Comparison of ENCODE assay signal across 22 cellular contexts in the genomic region with DNA sequence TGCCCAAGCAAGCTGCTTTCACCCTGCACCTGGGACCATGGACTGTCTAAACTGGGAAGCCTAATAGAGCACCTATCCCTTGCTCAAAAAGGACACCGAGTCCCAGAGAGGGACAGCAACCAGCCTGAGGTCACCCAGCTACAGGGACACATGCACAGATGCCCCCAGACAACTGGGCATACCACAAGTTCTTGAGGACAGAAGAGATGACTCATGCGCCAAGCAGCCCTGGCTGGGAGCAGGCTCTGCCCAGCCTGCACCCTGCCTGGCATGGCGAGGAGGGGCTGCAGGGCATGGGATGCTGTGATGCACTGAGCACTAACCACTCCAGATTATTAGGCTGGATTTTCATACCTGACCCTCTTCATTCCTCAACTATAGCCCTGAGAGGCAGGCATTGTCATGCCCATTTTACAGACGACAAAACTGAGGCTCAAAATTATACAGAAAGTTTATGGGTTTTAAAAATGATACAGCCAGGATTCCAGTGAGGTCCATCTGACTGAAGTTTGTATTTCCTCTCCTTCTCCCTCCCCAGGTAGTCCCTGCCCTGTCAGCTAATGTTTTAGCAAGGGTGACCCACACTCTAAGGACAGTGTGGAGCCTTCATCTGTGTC.
A peak's percentile ranks its signal among the peaks of the same experiment; 100 is the strongest.
DNase-seq lines count a peak whose midpoint lies in the region; ATAC-seq, FAIRE-seq and TF ChIP-seq lines count a peak whose summit lies in the region.
"Had no signal": no experiment of that assay in that cellular context is flagged by ENCODE, and none has a peak within 500 bp of the region (broad histone marks: within the 10 kb centered on the region; RNA-seq: fewer than 3 reads in every experiment).

No MANE protein-coding gene starts in this region.

- BruUV-seq in PC-3 (replicated peaks; lab: Mats Ljungman, UMichigan), result no TSS peak

- no peaks in the 10 kb centered on the region for H3K9me3 ChIP-seq in PC-3 (ENCODE audit: low read length)
- H3K9me3 ChIP-seq: neutrophil had no signal

- H4K20me1 ChIP-seq in PC-3 (ENCODE audit: low read length), result no peaks in the 10 kb centered on the region

- intact Hi-C loops in PC-3 (cut with micrococcal nuclease) (no loop called here), sciatic nerve (cut with DNase I) (no loop called here)

- no peaks in the 10 kb centered on the region for H3F3A ChIP-seq in PC-3 (ENCODE audit: low read length, unreplicated experiment)

- no peak overlapping the region for H2AFZ ChIP-seq in PC-3 (ENCODE audit: low read length)

- no peak overlapping the region for H3K4me3 ChIP-seq in PC-3 (ENCODE audit: low read length)

- ATAC-seq in PC-3, result peak; percentile 69
- ATAC-seq in sciatic nerve, result no peak
- ATAC-seq: activated naive CD4-positive, alpha-beta T cell treated with anti-CD3 and anti-CD28 coated beads, Interleukin-2, amount 50 U/mL, for 72 hours; right cardiac atrium; Right ventricle myocardium inferior; stimulated activated naive CD8-positive, alpha-beta T cell treated with anti-CD3 and anti-CD28 coated beads, Interleukin-15, amount 100 ng/mL, for 72 hours had no signal

- H3K27ac ChIP-seq in PC-3 (ENCODE audit: low read length), result no peak overlapping the region
- H3K27ac ChIP-seq: neutrophil, VCaP had no signal

- no peak for TF ChIP-seq CTCF in PC-3 (conservative IDR thresholded peaks at IDR 0.05; ENCODE audit: low read depth, low read length)

- DNase-seq in EH (ENCODE audit: low read depth), result peak; percentile 66
- peak; percentile 96 for DNase-seq in PC-3
- DNase-seq in islet precursor cell, result peak; percentile 55
- DNase-seq in sciatic nerve (ENCODE audit: low spot score), result peak; percentile 35
- no peak for DNase-seq in NCI-H2081 treated with DMSO at 0.1 percent for 48 hours (lab: John Stamatoyannopoulos, UW)
- DNase-seq in activated CD4-positive, alpha-beta T cell treated with anti-CD3 and anti-CD28 coated beads, Interleukin-2, amount 50 U/mL, for 4 hours, result no peak
- no peak for DNase-seq in frontal cortex (ENCODE audit: low spot score in 2 of 2)
- DNase-seq in HuH-7 (ENCODE audit: low spot score), result no peak
- DNase-seq: activated CD4-positive, alpha-beta memory T cell treated with anti-CD3 and anti-CD28 coated beads for 36 hours; activated T-cell treated with anti-CD3 and anti-CD28 coated beads, Interleukin-2, amount 50 U/mL, for 48 hours; NCI-H1694; NCI-H446 treated with DMSO at 0.1 percent for 48 hours; stimulated activated CD4-positive, alpha-beta T cell treated with anti-CD3 and anti-CD28 coated beads, Interleukin-2, amount 100 ng/mL, for 24 hours; stimulated activated naive CD8-positive, alpha-beta T cell treated with anti-CD3 and anti-CD28 coated beads, Interleukin-15, amount 100 ng/mL, for 72 hours had no signal

- no peak overlapping the region for H3K9ac ChIP-seq in PC-3 (ENCODE audit: low read length)

- CTCF ChIA-PET in PC-3 (lab: Charles Lee), result no interaction called here

- POLR2A ChIA-PET in PC-3 (lab: Charles Lee; ENCODE audit: unreplicated experiment), result interaction anchor here (0.8 kb wide), 1 partner anchor 186 kb away, joined by 3 read pairs; no protein-coding TSS in a partner anchor

- H3K36me3 ChIP-seq in PC-3 (ENCODE audit: low read depth, low read length), result no peaks in the 10 kb centered on the region
- H3K36me3 ChIP-seq: neutrophil had no signal

- H3K4me2 ChIP-seq in PC-3 (ENCODE audit: low read length), result peak overlapping the region; percentile 7

- H3K27me3 ChIP-seq in PC-3 (ENCODE audit: low read length), result peaks cover 16% of the 10 kb centered on the region; the same call in 1 of the 2 replicates
- H3K27me3 ChIP-seq: neutrophil had no signal

- FAIRE-seq in frontal cortex (lab: Jason Lieb, UNC), result no peak
- FAIRE-seq: colon, endometrium, G401.6 had no signal

- H3K9me2 ChIP-seq in PC-3 (replicated peaks; ENCODE audit: low read length), result no peaks in the 10 kb centered on the region

- H3K79me2 ChIP-seq in PC-3 (ENCODE audit: low read length), result no peaks in the 10 kb centered on the region

- peaks cover 20% of the 10 kb centered on the region for H3K4me1 ChIP-seq in PC-3 (ENCODE audit: insufficient read depth, low read length)

Comparison
In these comparisons a context has a peak if more than half of its experiments do, and no peak if none do; other contexts are left out.
1. DNase-seq: peak in EH (single experiment), PC-3 (single experiment), islet precursor cell (single experiment) and sciatic nerve (single experiment); none in NCI-H2081 treated with DMSO at 0.1 percent for 48 hours (single experiment), activated CD4-positive, alpha-beta T cell treated with anti-CD3 and anti-CD28 coated beads, Interleukin-2, amount 50 U/mL, for 4 hours (0 of 2), frontal cortex (0 of 2) and HuH-7 (single experiment).